ENCODE assay signal across 10 cellular contexts in the genomic region with DNA sequence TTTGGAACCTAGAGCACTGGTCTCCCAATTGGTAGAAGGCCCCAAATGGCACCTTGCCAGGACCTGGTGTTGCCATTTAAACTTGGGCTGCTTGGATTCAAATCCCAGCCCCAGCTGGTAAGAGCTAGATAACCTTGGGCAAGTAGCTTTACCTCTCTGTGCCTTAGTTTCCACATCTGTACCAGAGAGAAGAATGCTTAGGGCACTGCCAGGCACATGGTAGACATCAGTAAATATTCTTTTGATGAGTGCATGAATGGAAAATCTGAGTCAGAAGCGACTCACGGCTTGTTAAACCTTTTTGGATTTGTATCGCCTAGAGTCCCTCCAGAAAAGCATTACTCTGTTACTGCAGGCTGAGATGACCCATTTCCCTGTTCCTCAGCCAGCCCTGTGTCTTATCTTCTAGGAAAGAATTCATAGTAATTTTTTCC.
DNase-seq lines count a peak whose midpoint lies in the region; ATAC-seq, FAIRE-seq and TF ChIP-seq lines count a peak whose summit lies in the region.
"Had no signal": no experiment of that assay in that cellular context is flagged by ENCODE, and none has a peak within 500 bp of the region (broad histone marks: within the 10 kb centered on the region; RNA-seq: fewer than 3 reads in every experiment).

No MANE protein-coding gene starts in this region.

- H3K4me2 ChIP-seq in BLaER1, result peak overlapping the region; percentile 86
- peak overlapping the region; percentile 42 for H3K4me2 ChIP-seq in astrocyte (ENCODE audit: low read length)

- H3K27me3 Mint-ChIP-seq in astrocyte (ENCODE audit: low read depth, unreplicated experiment) (no peaks in the 10 kb centered on the region), memory B cell (no peaks in the 10 kb centered on the region)
- no peaks in the 10 kb centered on the region for H3K27me3 Mint-ChIP-seq in naive thymus-derived CD8-positive, alpha-beta T cell
- H3K27me3 Mint-ChIP-seq: activated naive CD8-positive, alpha-beta T cell treated with anti-CD3 and anti-CD28 coated beads, Interleukin-2, amount 10 ng/mL, durations not matched to agents 7 days and 5 days had no signal

- no peak for ATAC-seq in memory B cell (ENCODE audit: low read depth)
- no peak for ATAC-seq in naive thymus-derived CD8-positive, alpha-beta T cell

- H3K9me3 ChIP-seq in BLaER1 (0 out of 2 replicates have a peak, but pooled peaks cover 8% of the 10 kb centered on the region), astrocyte (ENCODE audit: insufficient read depth, low read depth, low read length) (no peaks in the 10 kb centered on the region)

- H3K4me1 ChIP-seq in BLaER1 (peaks cover 70% of the 10 kb centered on the region), astrocyte (ENCODE audit: insufficient read depth, low read length) (peaks cover 31% of the 10 kb centered on the region)

- TF ChIP-seq CTCF in astrocyte (IDR thresholded peaks at IDR 0.05; ENCODE audit: insufficient read depth, low read depth, low read length), result no peak

- H3K27ac ChIP-seq in BLaER1, result peak overlapping the region; percentile 83
- H3K27ac ChIP-seq in astrocyte (ENCODE audit: low read depth, low read length), result peak overlapping the region; percentile 98

- H3K9me3 Mint-ChIP-seq in astrocyte (ENCODE audit: unreplicated experiment) (no peaks in the 10 kb centered on the region), memory B cell (no peaks in the 10 kb centered on the region)
- no peaks in the 10 kb centered on the region for H3K9me3 Mint-ChIP-seq in naive thymus-derived CD8-positive, alpha-beta T cell
- H3K9me3 Mint-ChIP-seq: activated naive CD8-positive, alpha-beta T cell treated with anti-CD3 and anti-CD28 coated beads, Interleukin-2, amount 10 ng/mL, durations not matched to agents 7 days and 5 days had no signal

- H3K27me3 ChIP-seq in BLaER1 (no peaks in the 10 kb centered on the region), astrocyte (ENCODE audit: insufficient read depth, low read length) (no peaks in the 10 kb centered on the region)

- peaks cover 44% of the 10 kb centered on the region for H3K79me2 ChIP-seq in astrocyte (ENCODE audit: insufficient read depth, low read length)

- no peak overlapping the region for H2AFZ ChIP-seq in astrocyte (ENCODE audit: low read depth, low read length)

- H3K36me3 Mint-ChIP-seq in astrocyte (ENCODE audit: low read depth, unreplicated experiment) (peaks cover 10% of the 10 kb centered on the region), memory B cell (peaks cover 9% of the 10 kb centered on the region)
- peaks cover 0 to 11% (median 8%) of the 10 kb centered on the region in 3 donors for H3K36me3 Mint-ChIP-seq in naive thymus-derived CD8-positive, alpha-beta T cell
- H3K36me3 Mint-ChIP-seq: activated naive CD8-positive, alpha-beta T cell treated with anti-CD3 and anti-CD28 coated beads, Interleukin-2, amount 10 ng/mL, durations not matched to agents 7 days and 5 days had no signal

- peak; percentile 67 for DNase-seq in HT-29 (ENCODE audit: low spot score)
- peak; percentile 97 for DNase-seq in astrocyte (ENCODE audit: low read depth)
- no peak for DNase-seq in memory B cell (ENCODE audit: low spot score in 2 of 2)
- no peak for DNase-seq in islet precursor cell
- DNase-seq in activated effector memory CD4-positive, alpha-beta T cell treated with Interleukin-2 at 50 U/mL for 16 hours, result no peak
- DNase-seq in naive thymus-derived CD8-positive, alpha-beta T cell, result no peak
- no peak for DNase-seq in COLO668 (lab: John Stamatoyannopoulos, UW; ENCODE audit: unreplicated experiment)
- DNase-seq: activated naive CD8-positive, alpha-beta T cell treated with anti-CD3 and anti-CD28 coated beads, Interleukin-2, amount 10 ng/mL, durations not matched to agents 7 days and 5 days; SHP77 treated with DMSO at 0.1 percent for 48 hours had no signal

- 0 out of 2 replicates have a peak, but pooled peaks cover 11% of the 10 kb centered on the region for H3K36me3 ChIP-seq in BLaER1
- H3K36me3 ChIP-seq in astrocyte (ENCODE audit: insufficient read depth, low read length), result no peaks in the 10 kb centered on the region

- no peak overlapping the region for H3K9ac ChIP-seq in BLaER1
- H3K9ac ChIP-seq in astrocyte (ENCODE audit: low read length), result peak overlapping the region; percentile 82

- H3K4me3 Mint-ChIP-seq in astrocyte (ENCODE audit: unreplicated experiment), result no peak overlapping the region
- H3K4me3 Mint-ChIP-seq in memory B cell, result no peak overlapping the region
- no peak overlapping the region for H3K4me3 Mint-ChIP-seq in naive thymus-derived CD8-positive, alpha-beta T cell
- H3K4me3 Mint-ChIP-seq: activated naive CD8-positive, alpha-beta T cell treated with anti-CD3 and anti-CD28 coated beads, Interleukin-2, amount 10 ng/mL, durations not matched to agents 7 days and 5 days had no signal

- H3K4me1 Mint-ChIP-seq in astrocyte (ENCODE audit: low read depth, unreplicated experiment) (peaks cover 23% of the 10 kb centered on the region), memory B cell (peaks cover 26% of the 10 kb centered on the region)
- peaks cover 14 to 38% (median 25%) of the 10 kb centered on the region in 4 donors for H3K4me1 Mint-ChIP-seq in naive thymus-derived CD8-positive, alpha-beta T cell
- H3K4me1 Mint-ChIP-seq: activated naive CD8-positive, alpha-beta T cell treated with anti-CD3 and anti-CD28 coated beads, Interleukin-2, amount 10 ng/mL, durations not matched to agents 7 days and 5 days had no signal

- no peak overlapping the region for H3K4me3 ChIP-seq in BLaER1
- no peak overlapping the region for H3K4me3 ChIP-seq in astrocyte (ENCODE audit: insufficient read depth, low read depth, low read length)

- H4K20me1 ChIP-seq in BLaER1, result no peaks in the 10 kb centered on the region
- no peaks in the 10 kb centered on the region for H4K20me1 ChIP-seq in astrocyte (ENCODE audit: insufficient read depth, low read length)

- peak; percentile 49 for FAIRE-seq in astrocyte (lab: Jason Lieb, UNC)

- H3K27ac Mint-ChIP-seq in astrocyte (ENCODE audit: unreplicated experiment), result peak overlapping the region; percentile 96
- peak overlapping the region; percentile 17 for H3K27ac Mint-ChIP-seq in memory B cell
- no peak overlapping the region for H3K27ac Mint-ChIP-seq in naive thymus-derived CD8-positive, alpha-beta T cell
- H3K27ac Mint-ChIP-seq: activated naive CD8-positive, alpha-beta T cell treated with anti-CD3 and anti-CD28 coated beads, Interleukin-2, amount 10 ng/mL, durations not matched to agents 7 days and 5 days had no signal

- POLR2A ChIA-PET in naive thymus-derived CD8-positive, alpha-beta T cell (lab: Charles Lee), result interaction anchor here (1.2 kb wide), 1 partner anchor 27 kb away, joined by 5 read pairs; no protein-coding TSS in a partner anchor

Comparison
In these comparisons a context has a peak if more than half of its experiments do, and no peak if none do; other contexts are left out.
1. DNase-seq: peak in HT-29 (single experiment) and astrocyte (single experiment); none in memory B cell (0 of 2), islet precursor cell (single experiment), activated effector memory CD4-positive, alpha-beta T cell treated with Interleukin-2 at 50 U/mL for 16 hours (single experiment), naive thymus-derived CD8-positive, alpha-beta T cell (0 of 10) and COLO668 (single experiment).
2. H3K27ac Mint-ChIP-seq: peak in astrocyte (single experiment) and memory B cell (single experiment); none in naive thymus-derived CD8-positive, alpha-beta T cell (0 of 10).